13 cellular contexts compared by ENCODE assay signal in genomic region chr10:60414877-60415585, GRCh38. TPM values are rescaled to one million over a fixed set of nuclear protein-coding genes. Genes with fewer than 3 reads are reported as not detected.
DNase-seq lines count a peak whose midpoint lies in the region; ATAC-seq and TF ChIP-seq lines count a peak whose summit lies in the region.
"Had no signal": no experiment of that assay in that cellular context is flagged by ENCODE, and none has a peak within 500 bp of the region (broad histone marks: within the 10 kb centered on the region; RNA-seq: fewer than 3 reads in every experiment).

No MANE protein-coding gene starts in this region.

- H3K27ac ChIP-seq in PC-9 (peak overlapping the region; percentile 61), trophoblast cell (ENCODE audit: low read depth, low read length) (peak overlapping the region; percentile 78), aorta (ENCODE audit: low read depth in 1 of 2, low read length in 2 of 2) (no peak overlapping the region), right lobe of liver (no peak overlapping the region), ascending aorta (no peak overlapping the region)
- H3K27ac ChIP-seq: left lung had no signal

- no peak overlapping the region for H2BK12ac ChIP-seq in trophoblast cell (ENCODE audit: low read length)

- no TSS peak for BruUV-seq in PC-9 (replicated peaks; lab: Mats Ljungman, UMichigan)

- H3K4me2 ChIP-seq in PC-9 (peak overlapping the region; percentile 59), trophoblast cell (ENCODE audit: low read length) (peak overlapping the region; percentile 19)

- H4K91ac ChIP-seq in trophoblast cell (ENCODE audit: low read depth, low read length): peak overlapping the region; percentile 45

- H2BK5ac ChIP-seq in trophoblast cell (ENCODE audit: low read depth, low read length, poor library complexity): no peak overlapping the region

- H3K4ac ChIP-seq in trophoblast cell (ENCODE audit: low read depth, low read length): no peak overlapping the region

- H3K27me3 ChIP-seq in PC-9 (ENCODE audit: insufficient read depth, low read depth): no peaks in the 10 kb centered on the region
- H3K27me3 ChIP-seq in trophoblast cell (ENCODE audit: insufficient read depth, low read length): no peaks in the 10 kb centered on the region
- no peaks in the 10 kb centered on the region for H3K27me3 ChIP-seq in aorta (ENCODE audit: control insufficient read depth in 1 of 2, insufficient read depth in 2 of 2, low read length in 1 of 2)
- no peaks in the 10 kb centered on the region for H3K27me3 ChIP-seq in right lobe of liver
- H3K27me3 ChIP-seq in ascending aorta: no peaks in the 10 kb centered on the region
- H3K27me3 ChIP-seq: left lung had no signal

- H3K9me2 ChIP-seq in PC-9 (ENCODE audit: insufficient read depth): no peaks in the 10 kb centered on the region

- no peak overlapping the region for H4K12ac ChIP-seq in trophoblast cell (ENCODE audit: low read depth, low read length)

- DNase-seq in GM04504 (ENCODE audit: low read depth): peak; percentile 79
- peak; percentile 90 to 99 for DNase-seq in PC-9
- peak; percentile 22 for DNase-seq in epidermal melanocyte (ENCODE audit: insufficient read length, low spot score)
- DNase-seq in trophoblast cell: peak; percentile 99
- DNase-seq in SHP77 treated with DMSO at 0.1 percent for 48 hours (lab: John Stamatoyannopoulos, UW): no peak
- DNase-seq in aorta: no peak
- DNase-seq in right lobe of liver: no peak
- no peak for DNase-seq in ascending aorta (ENCODE audit: low spot score in 2 of 2)
- DNase-seq: activated T-cell treated with anti-CD3 and anti-CD28 coated beads, Interleukin-2, amount 50 U/mL, for 24 hours; GF-D8; left lung; NCI-H187 treated with DMSO at 0.1 percent for 48 hours; stimulated activated naive B cell treated with anti-CD40 and anti-IgM and Interleukin-4, amounts not matched to agents 10 μg/mL and 1 μg/mL and 100 μg/mL, for 72 hours had no signal

- no peak overlapping the region; the same call in 1 of the 2 replicates for H3K4me3 ChIP-seq in PC-9
- no peak overlapping the region for H3K4me3 ChIP-seq in trophoblast cell (ENCODE audit: low read depth, low read length)
- no peak overlapping the region for H3K4me3 ChIP-seq in aorta (ENCODE audit: low read length in 2 of 2)
- H3K4me3 ChIP-seq in right lobe of liver: no peak overlapping the region
- no peak overlapping the region for H3K4me3 ChIP-seq in ascending aorta
- H3K4me3 ChIP-seq: left lung had no signal

- H4K8ac ChIP-seq in trophoblast cell (ENCODE audit: low read depth, low read length): no peak overlapping the region

- POLR2A ChIA-PET in PC-9 (lab: Charles Lee; ENCODE audit: unreplicated experiment): interaction anchor here (0.6 kb wide), 1 partner anchor 275 kb away, joined by 4 read pairs; no protein-coding TSS in a partner anchor

- no peak for ATAC-seq in aorta (ENCODE audit: low FRiP score)
- no peak for ATAC-seq in right lobe of liver
- ATAC-seq: left lung; stimulated activated naive B cell treated with anti-CD40 and anti-IgM and Interleukin-4, amounts not matched to agents 10 μg/mL and 1 μg/mL and 100 μg/mL, for 72 hours had no signal

- H2BK120ac ChIP-seq in trophoblast cell (ENCODE audit: insufficient read depth, low read length, poor library complexity): no peak overlapping the region

- H3K79me2 ChIP-seq in PC-9 (ENCODE audit: low read depth) (no peaks in the 10 kb centered on the region), trophoblast cell (ENCODE audit: control insufficient read depth, insufficient read depth, low read length, poor library complexity) (no peaks in the 10 kb centered on the region)

- no CpG with 5 or more reads among the region's 12 CpGs for WGBS in trophoblast cell (ENCODE audit: extremely low coverage, insufficient coverage, insufficient read length)
- WGBS in aorta, 2 donors: 73 to 74% methylated on average over 12 of the region's 12 CpGs
- 72% methylated on average over 5 of the region's 12 CpGs for WGBS in right lobe of liver (ENCODE audit: insufficient coverage, low coverage, low lambda C conversion rate, missing lambda C conversion rate)

- no peak overlapping the region for H3K9ac ChIP-seq in trophoblast cell (ENCODE audit: low read length)

- H4K20me1 ChIP-seq in PC-9 (ENCODE audit: insufficient read depth): no peaks in the 10 kb centered on the region

- H3K18ac ChIP-seq in trophoblast cell (ENCODE audit: low read length): no peak overlapping the region

- CTCF ChIA-PET in PC-9 (lab: Charles Lee): no interaction called here

- H3K9me3 ChIP-seq in PC-9 (ENCODE audit: insufficient read depth, low read depth) (no peaks in the 10 kb centered on the region), trophoblast cell (ENCODE audit: insufficient read depth, low read depth, low read length) (no peaks in the 10 kb centered on the region), aorta (ENCODE audit: control insufficient read depth, low read length) (no peaks in the 10 kb centered on the region), right lobe of liver (no peaks in the 10 kb centered on the region), ascending aorta (no peaks in the 10 kb centered on the region)
- H3K9me3 ChIP-seq: left lung had no signal

- no peak for TF ChIP-seq POLR2A in right lobe of liver (IDR thresholded peaks at IDR 0.05)

- H3K14ac ChIP-seq in trophoblast cell (ENCODE audit: low read length): no peak overlapping the region

- peaks cover 10% of the 10 kb centered on the region for H3K79me1 ChIP-seq in trophoblast cell (ENCODE audit: low read length)

- H3F3A ChIP-seq in PC-9 (ENCODE audit: insufficient read depth, low read depth): peaks cover 37% of the 10 kb centered on the region

- TF ChIP-seq CTCF in PC-9 (conservative IDR thresholded peaks at IDR 0.05) (no peak), right lobe of liver (IDR thresholded peaks at IDR 0.05) (no peak), ascending aorta (IDR thresholded peaks at IDR 0.05) (no peak)

- intact Hi-C loops in PC-9 (cut with micrococcal nuclease; ENCODE audit: unreplicated experiment) (loop anchor here (1.0 to 2.0 kb wide), 3 partner anchors 31 to 448 kb away; no protein-coding TSS in a partner anchor), aorta (cut with DNase I) (no loop called here), right lobe of liver (cut with DNase I) (no loop called here), ascending aorta (cut with DNase I) (no loop called here)

- H3K36me3 ChIP-seq in PC-9 (ENCODE audit: low read depth) (no peaks in the 10 kb centered on the region), trophoblast cell (ENCODE audit: control insufficient read depth in 1 of 2, insufficient read depth in 2 of 2, low read length in 2 of 2) (no peaks in the 10 kb centered on the region), aorta (ENCODE audit: control insufficient read depth in 1 of 2, insufficient read depth in 2 of 2, low read length in 1 of 2) (no peaks in the 10 kb centered on the region), right lobe of liver (no peaks in the 10 kb centered on the region), ascending aorta (no peaks in the 10 kb centered on the region)
- H3K36me3 ChIP-seq: left lung had no signal

- H2AFZ ChIP-seq in PC-9: no peak overlapping the region
- no peak overlapping the region for H2AFZ ChIP-seq in trophoblast cell (ENCODE audit: insufficient read depth, low read length, poor library complexity)

- H2AK5ac ChIP-seq in trophoblast cell (ENCODE audit: low read length): no peak overlapping the region

- no peak overlapping the region for H3K23ac ChIP-seq in trophoblast cell (ENCODE audit: low read length)

- peaks cover 62% of the 10 kb centered on the region for H3K4me1 ChIP-seq in PC-9 (replicated peaks; ENCODE audit: insufficient read depth)
- peaks cover 6 to 11% of the 10 kb centered on the region in 2 experiments for H3K4me1 ChIP-seq in trophoblast cell (ENCODE audit: control insufficient read depth in 1 of 2, insufficient read depth in 2 of 2, low read length in 2 of 2)
- no peaks in the 10 kb centered on the region for H3K4me1 ChIP-seq in aorta (ENCODE audit: control insufficient read depth in 1 of 2, insufficient read depth in 2 of 2, low read length in 2 of 2)
- H3K4me1 ChIP-seq in right lobe of liver: no peaks in the 10 kb centered on the region
- H3K4me1 ChIP-seq in ascending aorta: no peaks in the 10 kb centered on the region
- H3K4me1 ChIP-seq: left lung had no signal

RNA-seq across cellular contexts. Expression of gene ANK3, which starts 25.4 kb away (rescaled TPM):
- 31.4 and 32.0 TPM in 2 replicates for total RNA-seq in PC-9 (2021)
- 59.8 and 70.8 TPM in 2 replicates for polyA plus RNA-seq in trophoblast cell (2013)
- 10 to 100 TPM; 17.0 to 24.3 TPM for total RNA-seq in aorta
- polyA plus RNA-seq in aorta: 10 to 100 TPM; 16.5 to 38.2 TPM
- total RNA-seq in right lobe of liver: 10 to 100 TPM in 5 of 6 experiments, 1 to 10 TPM in 1; 7.8 to 25.7 (median 16.6) TPM
- total RNA-seq in ascending aorta: 28.3 TPM

Comparison
In these comparisons a context has a peak if more than half of its experiments do, and no peak if none do; other contexts are left out.
1. DNase-seq: peak in GM04504 (single experiment), PC-9 (2 of 2), epidermal melanocyte (single experiment) and trophoblast cell (2 of 2); none in SHP77 treated with DMSO at 0.1 percent for 48 hours (single experiment), aorta (0 of 2), right lobe of liver (0 of 3) and ascending aorta (0 of 2).
2. H3K27ac ChIP-seq: peak in PC-9 (single experiment) and trophoblast cell (single experiment); none in aorta (0 of 2), right lobe of liver (0 of 3) and ascending aorta (0 of 2).